Comparison of ENCODE assay signal across 29 cellular contexts in the genomic region with DNA sequence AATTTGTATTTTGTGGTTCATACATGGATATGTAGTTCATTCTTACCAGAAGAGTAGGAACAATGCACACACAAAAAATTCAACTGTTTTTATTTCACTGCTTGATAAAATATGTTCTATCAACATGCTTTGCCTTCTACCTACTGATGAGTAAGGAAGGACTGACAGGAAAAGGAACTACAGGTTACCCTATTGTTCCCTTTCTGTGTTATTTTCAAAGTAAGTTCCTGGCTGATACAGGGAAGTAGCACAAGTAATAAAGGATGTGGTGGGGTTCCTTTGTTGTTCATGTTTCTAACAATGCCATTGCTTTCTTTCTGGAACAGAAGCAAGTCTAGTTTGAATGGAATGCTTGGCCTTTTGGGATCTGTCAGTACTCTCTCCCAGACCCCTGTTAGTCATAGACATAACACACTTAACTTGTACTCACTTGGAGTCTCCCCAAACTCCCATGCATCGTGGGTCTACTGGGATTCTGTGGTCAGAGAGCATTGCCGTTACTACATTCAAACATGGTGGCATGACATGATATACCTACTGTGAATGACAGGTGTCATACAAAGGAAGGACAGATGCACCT. TPM values are rescaled to one million over a fixed set of nuclear protein-coding genes. Genes with fewer than 3 reads are reported as not detected.
DNase-seq lines count a peak whose midpoint lies in the region; TF ChIP-seq lines count a peak whose summit lies in the region.
"Had no signal": no experiment of that assay in that cellular context is flagged by ENCODE, and none has a peak within 500 bp of the region (broad histone marks: within the 10 kb centered on the region; RNA-seq: fewer than 3 reads in every experiment).

No MANE protein-coding gene starts in this region.

- H3K4me3 ChIP-seq in cardiac fibroblast (replicated peaks in 1 of 2; ENCODE audit: low read depth in 2 of 2, low read length in 2 of 2) (no peak overlapping the region), fibroblast of the aortic adventitia (ENCODE audit: low read depth, low read length) (no peak overlapping the region)
- H3K4me3 ChIP-seq: gastroesophageal sphincter, HAP-1, right atrium auricular region, SK-N-MC, suprapubic skin had no signal

- peaks cover 58% of the 10 kb centered on the region for H3K4me1 Mint-ChIP-seq in osteocyte (ENCODE audit: unreplicated experiment)
- H3K4me1 Mint-ChIP-seq: activated naive CD8-positive, alpha-beta T cell treated with anti-CD3 and anti-CD28 coated beads for 36 hours; central memory CD8-positive, alpha-beta T cell; stimulated activated effector memory CD8-positive, alpha-beta T cell treated with anti-CD3 and anti-CD28 coated beads, Interleukin-12 subunit alpha, Interleukin-12 subunit beta, amount 100 ng/mL, for 72 hours had no signal

- no peaks in the 10 kb centered on the region for H3K36me3 Mint-ChIP-seq in osteocyte (ENCODE audit: unreplicated experiment)
- H3K36me3 Mint-ChIP-seq: activated naive CD8-positive, alpha-beta T cell treated with anti-CD3 and anti-CD28 coated beads for 36 hours; stimulated activated effector memory CD8-positive, alpha-beta T cell treated with anti-CD3 and anti-CD28 coated beads, Interleukin-12 subunit alpha, Interleukin-12 subunit beta, amount 100 ng/mL, for 72 hours had no signal

- H3K4me3 Mint-ChIP-seq in osteocyte (ENCODE audit: unreplicated experiment): no peak overlapping the region
- H3K4me3 Mint-ChIP-seq: activated CD8-positive, alpha-beta T cell treated with anti-CD3 and anti-CD28 coated beads, Interleukin-2, amount 10 ng/mL, durations not matched to agents 7 days and 5 days; activated naive CD8-positive, alpha-beta T cell treated with anti-CD3 and anti-CD28 coated beads for 36 hours; CD4-positive, alpha-beta T cell; central memory CD8-positive, alpha-beta T cell; nephron; stimulated activated effector memory CD8-positive, alpha-beta T cell treated with anti-CD3 and anti-CD28 coated beads, Interleukin-12 subunit alpha, Interleukin-12 subunit beta, amount 100 ng/mL, for 72 hours had no signal

- H3K27me3 Mint-ChIP-seq in osteocyte (ENCODE audit: unreplicated experiment): peaks cover 5% of the 10 kb centered on the region

- no peaks in the 10 kb centered on the region for H3K9me3 Mint-ChIP-seq in osteocyte (ENCODE audit: unreplicated experiment)
- H3K9me3 Mint-ChIP-seq: central memory CD8-positive, alpha-beta T cell; stimulated activated effector memory CD8-positive, alpha-beta T cell treated with anti-CD3 and anti-CD28 coated beads, Interleukin-12 subunit alpha, Interleukin-12 subunit beta, amount 100 ng/mL, for 72 hours had no signal

- DNase-seq in NOMO-1 treated with DMSO at 0.1 percent for 48 hours (lab: John Stamatoyannopoulos, UW; ENCODE audit: unreplicated experiment): peak; percentile 10
- DNase-seq in NOMO-1 treated with dmso at 0.1 percent for 144 hours (lab: John Stamatoyannopoulos, UW; ENCODE audit: unreplicated experiment): no peak
- peak; percentile 13 to 74 for DNase-seq in cardiac fibroblast (ENCODE audit: low read depth in 2 of 2)
- DNase-seq in fibroblast of the aortic adventitia (ENCODE audit: low read depth): peak; percentile 69
- DNase-seq in NCI-H1694 treated with DMSO at 0.1 percent for 48 hours (lab: John Stamatoyannopoulos, UW): no peak
- no peak for DNase-seq in stimulated activated CD4-positive, alpha-beta T cell treated with anti-CD3 and anti-CD28 coated beads, Interleukin-4, amount 100 ng/mL, for 1 hour
- no peak for DNase-seq in osteocyte (ENCODE audit: extremely low spot score, unreplicated experiment)
- DNase-seq in stimulated activated CD4-positive, alpha-beta T cell treated with anti-CD3 and anti-CD28 coated beads, Interleukin-2, amount 100 ng/mL, for 48 hours: no peak
- DNase-seq: activated CD8-positive, alpha-beta T cell treated with anti-CD3 and anti-CD28 coated beads, Interleukin-2, amount 10 ng/mL, durations not matched to agents 7 days and 5 days; activated effector memory CD4-positive, alpha-beta T cell treated with anti-CD3 and anti-CD28 coated beads, Interleukin-2, amount 50 U/mL, for 16 hours; activated naive CD8-positive, alpha-beta T cell treated with anti-CD3 and anti-CD28 coated beads for 36 hours; aorta; CD4-positive, alpha-beta T cell; hippocampal formation; left colon; mammary epithelial cell; NCI-H446; NCI-H774; stimulated activated CD4-positive, alpha-beta T cell treated with anti-CD3 and anti-CD28 coated beads, Interleukin-4, amount 100 ng/mL, for 24 hours; T-helper 2 cell had no signal

- H3K27ac Mint-ChIP-seq in osteocyte (ENCODE audit: unreplicated experiment): no peak overlapping the region
- H3K27ac Mint-ChIP-seq: activated CD8-positive, alpha-beta T cell treated with anti-CD3 and anti-CD28 coated beads, Interleukin-2, amount 10 ng/mL, durations not matched to agents 7 days and 5 days; activated naive CD8-positive, alpha-beta T cell treated with anti-CD3 and anti-CD28 coated beads for 36 hours; CD4-positive, alpha-beta T cell; nephron; stimulated activated effector memory CD8-positive, alpha-beta T cell treated with anti-CD3 and anti-CD28 coated beads, Interleukin-12 subunit alpha, Interleukin-12 subunit beta, amount 100 ng/mL, for 72 hours had no signal

- TF ChIP-seq CTCF in cardiac fibroblast (IDR thresholded peaks at IDR 0.05; ENCODE audit: low read depth, low read length): no peak
- TF ChIP-seq CTCF in fibroblast of the aortic adventitia (IDR thresholded peaks at IDR 0.05; ENCODE audit: insufficient read depth, low read length): no peak
- TF ChIP-seq CTCF in osteocyte (IDR thresholded peaks at IDR 0.05): no peak

RNA-seq across cellular contexts. Expression of a gene that starts 20.2 kb away (rescaled TPM):
- not detected in 2 replicates for total RNA-seq in fibroblast of the aortic adventitia (ENCODE audit: low replicate concordance)
- total RNA-seq in osteocyte: not detected in 2 replicates
- total RNA-seq: activated CD8-positive, alpha-beta T cell treated with anti-CD3 and anti-CD28 coated beads, Interleukin-2, amount 10 ng/mL, durations not matched to agents 7 days and 5 days; activated naive CD8-positive, alpha-beta T cell treated with anti-CD3 and anti-CD28 coated beads for 36 hours; aorta; CD4-positive, alpha-beta T cell; gastroesophageal sphincter; mammary epithelial cell; MCF 10A had no signal

RNA-seq across cellular contexts. Expression of a gene that starts 57.1 kb away (rescaled TPM):
- total RNA-seq in fibroblast of the aortic adventitia (ENCODE audit: low replicate concordance) (15.3 and 18.3 TPM in 2 replicates), osteocyte (17.3 and 19.0 TPM in 2 replicates)

RNA-seq across cellular contexts. Expression of a gene that starts 57.3 kb away (rescaled TPM):
- total RNA-seq in fibroblast of the aortic adventitia (ENCODE audit: low replicate concordance): 8.0 and 14.0 TPM in 2 replicates
- total RNA-seq in osteocyte: 6.6 and 7.4 TPM in 2 replicates

Comparison
In these comparisons a context has a peak if more than half of its experiments do, and no peak if none do; other contexts are left out.
1. DNase-seq: peak in NOMO-1 treated with DMSO at 0.1 percent for 48 hours (single experiment), cardiac fibroblast (2 of 2) and fibroblast of the aortic adventitia (single experiment); none in NOMO-1 treated with dmso at 0.1 percent for 144 hours (single experiment), NCI-H1694 treated with DMSO at 0.1 percent for 48 hours (single experiment), stimulated activated CD4-positive, alpha-beta T cell treated with anti-CD3 and anti-CD28 coated beads, Interleukin-4, amount 100 ng/mL, for 1 hour (single experiment), osteocyte (single experiment) and stimulated activated CD4-positive, alpha-beta T cell treated with anti-CD3 and anti-CD28 coated beads, Interleukin-2, amount 100 ng/mL, for 48 hours (0 of 2).